ENCODE assay signal across 27 cellular contexts in genomic region chr2:25254961-25255360, GRCh38.
A peak's percentile ranks its signal among the peaks of the same experiment; 100 is the strongest.
DNase-seq lines count a peak whose midpoint lies in the region; ATAC-seq and TF ChIP-seq lines count a peak whose summit lies in the region.
"Had no signal": no experiment of that assay in that cellular context is flagged by ENCODE, and none has a peak within 500 bp of the region (broad histone marks: within the 10 kb centered on the region; RNA-seq: fewer than 3 reads in every experiment).

No MANE protein-coding gene starts in this region.

- no peak overlapping the region for H3K9ac ChIP-seq in smooth muscle cell (ENCODE audit: low read depth)

- 97% methylated on average over 1 of the region's 1 CpG for WGBS in smooth muscle cell (ENCODE audit: low lambda C conversion rate)

- H3K4me3 Mint-ChIP-seq in CD4-positive, alpha-beta T cell = peak overlapping the region; percentile 69
- H3K4me3 Mint-ChIP-seq in CD8-positive, alpha-beta memory T cell = peak overlapping the region in 4 of 7 donors; percentile 1 to 83 (median 51)
- H3K4me3 Mint-ChIP-seq in neural crest cell = peak overlapping the region; percentile 75
- H3K4me3 Mint-ChIP-seq: activated CD4-positive, alpha-beta memory T cell treated with anti-CD3 and anti-CD28 coated beads, Interleukin-2, amount 10 ng/mL, durations not matched to agents 7 days and 5 days had no signal

- peaks cover 17% of the 10 kb centered on the region for H3K36me3 ChIP-seq in CD8-positive, alpha-beta memory T cell (ENCODE audit: insufficient read depth, low read length)
- H3K36me3 ChIP-seq in smooth muscle cell (ENCODE audit: low read depth) = no peaks in the 10 kb centered on the region
- H3K36me3 ChIP-seq: ovary, SJSA1 had no signal

- intact Hi-C loops in CD4-positive, alpha-beta T cell (cut with DNase I, micrococcal nuclease) = loop anchor here in 1 of 2 experiments (5.0 to 10.0 kb wide), 2 partner anchors 32 to 60 kb away; no protein-coding TSS in a partner anchor

- DNase-seq in CD4-positive, alpha-beta T cell = no peak
- no peak for DNase-seq in CD8-positive, alpha-beta memory T cell
- DNase-seq in caudate nucleus (lab: John Stamatoyannopoulos, UW) (no peak), neural crest cell (ENCODE audit: low read depth, low spot score) (no peak), smooth muscle cell (lab: John Stamatoyannopoulos, UW; ENCODE audit: unreplicated experiment) (no peak), superior temporal gyrus (ENCODE audit: extremely low spot score) (no peak), NCI-H345 treated with DMSO at 0.1 percent for 48 hours (lab: John Stamatoyannopoulos, UW; ENCODE audit: unreplicated experiment) (no peak)
- DNase-seq: activated CD4-positive, alpha-beta memory T cell treated with anti-CD3 and anti-CD28 coated beads, Interleukin-2, amount 10 ng/mL, durations not matched to agents 7 days and 5 days; activated CD4-positive, alpha-beta T cell treated with anti-CD3 and anti-CD28 coated beads for 1 hour; cerebellar nuclear complex; dorsolateral prefrontal cortex; hippocampal formation; Kasumi-1; mesendoderm; NCI-H1436; NCI-H2081 treated with DMSO at 0.1 percent for 48 hours; NCI-H226; NCI-H748 treated with DMSO at 0.1 percent for 48 hours; ovary; small intestine; stimulated activated CD4-positive, alpha-beta T cell treated with anti-CD3 and anti-CD28 coated beads, Interleukin-1b, Interleukin-23, amount 100 ng/mL, for 48 hours; upper lobe of right lung had no signal

- H3K27ac ChIP-seq in CD4-positive, alpha-beta T cell (ENCODE audit: low read depth, low read length) = no peak overlapping the region
- no peak overlapping the region for H3K27ac ChIP-seq in CD8-positive, alpha-beta memory T cell (ENCODE audit: low read depth, low read length)
- H3K27ac ChIP-seq in caudate nucleus (ENCODE audit: low read depth, low read length) (peak overlapping the region; percentile 82), smooth muscle cell (ENCODE audit: low read depth) (no peak overlapping the region)
- H3K27ac ChIP-seq: C4-2B, gastroesophageal sphincter, HL-60, ovary, SJSA1, upper lobe of right lung had no signal

- peaks cover 35% of the 10 kb centered on the region for H3K4me1 Mint-ChIP-seq in CD4-positive, alpha-beta T cell (ENCODE audit: low read depth)
- peaks cover 24 to 43% (median 27%) of the 10 kb centered on the region in 3 donors for H3K4me1 Mint-ChIP-seq in CD8-positive, alpha-beta memory T cell
- H3K4me1 Mint-ChIP-seq in neural crest cell = peaks cover 65% of the 10 kb centered on the region

- POLR2A ChIA-PET in CD4-positive, alpha-beta T cell (lab: Charles Lee) = interaction anchor here (3.3 kb wide), 1 partner anchor 40 kb away, joined by 22 read pairs; no protein-coding TSS in a partner anchor
- POLR2A ChIA-PET in CD8-positive, alpha-beta memory T cell (lab: Charles Lee) = no interaction called here

- H3K9me3 ChIP-seq in CD4-positive, alpha-beta T cell (ENCODE audit: control insufficient read depth, low read length) = no peaks in the 10 kb centered on the region
- no peaks in the 10 kb centered on the region for H3K9me3 ChIP-seq in CD8-positive, alpha-beta memory T cell (ENCODE audit: low read length)
- H3K9me3 ChIP-seq in smooth muscle cell (replicated peaks; ENCODE audit: low read depth) = no peaks in the 10 kb centered on the region
- H3K9me3 ChIP-seq: gastroesophageal sphincter, ovary, SJSA1, upper lobe of right lung had no signal

- H2AFZ ChIP-seq in smooth muscle cell (ENCODE audit: low read depth) = no peak overlapping the region

- H4K20me1 ChIP-seq in smooth muscle cell (ENCODE audit: low read depth) = peaks cover under 1% of the 10 kb centered on the region

- H3K79me2 ChIP-seq in smooth muscle cell (ENCODE audit: low read depth) = no peaks in the 10 kb centered on the region

- H3K4me3 ChIP-seq in CD8-positive, alpha-beta memory T cell (ENCODE audit: low read length) = no peak overlapping the region
- no peak overlapping the region for H3K4me3 ChIP-seq in smooth muscle cell
- H3K4me3 ChIP-seq: dorsolateral prefrontal cortex, gastroesophageal sphincter, ovary, SJSA1, upper lobe of right lung had no signal

- peak overlapping the region; percentile 72 for H3K27ac Mint-ChIP-seq in CD4-positive, alpha-beta T cell
- peak overlapping the region; percentile 5 to 85 (median 72) for H3K27ac Mint-ChIP-seq in CD8-positive, alpha-beta memory T cell
- no peak overlapping the region for H3K27ac Mint-ChIP-seq in neural crest cell (ENCODE audit: unreplicated experiment)
- H3K27ac Mint-ChIP-seq: activated CD4-positive, alpha-beta memory T cell treated with anti-CD3 and anti-CD28 coated beads, Interleukin-2, amount 10 ng/mL, durations not matched to agents 7 days and 5 days had no signal

- CTCF ChIA-PET in CD4-positive, alpha-beta T cell (lab: Charles Lee) = no interaction called here
- CTCF ChIA-PET in CD8-positive, alpha-beta memory T cell (lab: Charles Lee) = no interaction called here

- H3K36me3 Mint-ChIP-seq in CD4-positive, alpha-beta T cell (ENCODE audit: low read depth) = peaks cover 41% of the 10 kb centered on the region
- peaks cover 0 to 33% (median 15%) of the 10 kb centered on the region in 3 donors for H3K36me3 Mint-ChIP-seq in CD8-positive, alpha-beta memory T cell
- H3K36me3 Mint-ChIP-seq in neural crest cell (ENCODE audit: low read depth) = peaks cover 10% of the 10 kb centered on the region

- H3K27me3 ChIP-seq in CD4-positive, alpha-beta T cell (ENCODE audit: control insufficient read depth, insufficient read depth, low read length) = no peaks in the 10 kb centered on the region
- no peaks in the 10 kb centered on the region for H3K27me3 ChIP-seq in CD8-positive, alpha-beta memory T cell (ENCODE audit: insufficient read depth, low read length, poor library complexity, severe bottlenecking)
- no peaks in the 10 kb centered on the region for H3K27me3 ChIP-seq in smooth muscle cell (ENCODE audit: low read depth)
- H3K27me3 ChIP-seq: dorsolateral prefrontal cortex, gastroesophageal sphincter, ovary, SJSA1, upper lobe of right lung had no signal

- H3K9me3 Mint-ChIP-seq in CD4-positive, alpha-beta T cell = no peaks in the 10 kb centered on the region
- H3K9me3 Mint-ChIP-seq in CD8-positive, alpha-beta memory T cell = no peaks in the 10 kb centered on the region
- no peaks in the 10 kb centered on the region for H3K9me3 Mint-ChIP-seq in neural crest cell
- H3K9me3 Mint-ChIP-seq: activated CD4-positive, alpha-beta memory T cell treated with anti-CD3 and anti-CD28 coated beads, Interleukin-2, amount 10 ng/mL, durations not matched to agents 7 days and 5 days had no signal

- no peak overlapping the region for H3K4me2 ChIP-seq in smooth muscle cell

- peaks cover 15% of the 10 kb centered on the region for H3K4me1 ChIP-seq in CD8-positive, alpha-beta memory T cell (ENCODE audit: insufficient read depth, low read length)
- peaks cover 48% of the 10 kb centered on the region for H3K4me1 ChIP-seq in smooth muscle cell (ENCODE audit: low read depth)

- peaks cover 6% of the 10 kb centered on the region for H3F3A ChIP-seq in smooth muscle cell (ENCODE audit: low read depth)

- no peak for TF ChIP-seq CTCF in CD4-positive, alpha-beta T cell (IDR thresholded peaks at IDR 0.05)
- TF ChIP-seq CTCF in neural crest cell (conservative IDR thresholded peaks at IDR 0.05) (no peak), smooth muscle cell (IDR thresholded peaks at IDR 0.05; ENCODE audit: borderline replicate concordance, insufficient read depth, poor library complexity, severe bottlenecking) (no peak)

- ATAC-seq in CD4-positive, alpha-beta T cell (ENCODE audit: poor library complexity) = no peak
- ATAC-seq: gastroesophageal sphincter, left lobe of liver, upper lobe of right lung had no signal

- H3K27me3 Mint-ChIP-seq in CD4-positive, alpha-beta T cell = no peaks in the 10 kb centered on the region
- peaks cover 0 to 4% of the 10 kb centered on the region in 2 donors for H3K27me3 Mint-ChIP-seq in CD8-positive, alpha-beta memory T cell
- no peaks in the 10 kb centered on the region for H3K27me3 Mint-ChIP-seq in neural crest cell (ENCODE audit: low read depth)
- H3K27me3 Mint-ChIP-seq: activated CD4-positive, alpha-beta memory T cell treated with anti-CD3 and anti-CD28 coated beads, Interleukin-2, amount 10 ng/mL, durations not matched to agents 7 days and 5 days had no signal
